Comparison of ENCODE assay signal across 23 cellular contexts in genomic region chr6:96931198-96931597, GRCh38. TPM values are rescaled to one million over a fixed set of nuclear protein-coding genes. Genes with fewer than 3 reads are reported as not detected.
A peak's percentile ranks its signal among the peaks of the same experiment; 100 is the strongest.
DNase-seq lines count a peak whose midpoint lies in the region; ATAC-seq, FAIRE-seq and TF ChIP-seq lines count a peak whose summit lies in the region.
"Had no signal": no experiment of that assay in that cellular context is flagged by ENCODE, and none has a peak within 500 bp of the region (broad histone marks: within the 10 kb centered on the region; RNA-seq: fewer than 3 reads in every experiment).

No MANE protein-coding gene starts in this region.

- no peaks in the 10 kb centered on the region for H3K27me3 ChIP-seq in GM23338 (ENCODE audit: insufficient read depth)
- H3K27me3 ChIP-seq in K562 (ENCODE audit: control insufficient read depth in 2 of 2, insufficient read depth in 2 of 2, low read length in 2 of 2) = no peaks in the 10 kb centered on the region
- H3K27me3 ChIP-seq in colonic mucosa = no peaks in the 10 kb centered on the region

- FAIRE-seq in K562 (lab: Jason Lieb, UNC) = no peak
- FAIRE-seq: A549, GM12891, GM18507, H1 had no signal

- no peaks in the 10 kb centered on the region for H3K9me3 ChIP-seq in K562 (replicated peaks; ENCODE audit: control insufficient read depth, insufficient read depth, low read depth, low read length)
- H3K9me3 ChIP-seq in colonic mucosa = no peaks in the 10 kb centered on the region
- H3K9me3 ChIP-seq: A549 had no signal

- H3K27ac ChIP-seq in GM23338 (ENCODE audit: low read depth) (no peak overlapping the region), K562 (ENCODE audit: extremely low read depth, low read depth, low read length) (no peak overlapping the region), substantia nigra (ENCODE audit: low read depth, low read length, poor library complexity, severe bottlenecking) (peak overlapping the region; percentile 69), colonic mucosa (no peak overlapping the region)
- H3K27ac ChIP-seq: A549 had no signal

- TF ChIP-seq CTCF in GM23338 (conservative IDR thresholded peaks at IDR 0.05; ENCODE audit: low read depth in 2 of 2) (no peak), K562 (IDR thresholded peaks at IDR 0.05 in 2 of 3, conservative IDR thresholded peaks at IDR 0.05 in 1 of 3; ENCODE audit: insufficient read depth in 2 of 3, low read depth in 1 of 3, low read length in 3 of 3) (no peak), colonic mucosa (IDR thresholded peaks at IDR 0.05) (no peak)

- intact Hi-C loops in K562 (cut with micrococcal nuclease) = no loop called here
- intact Hi-C loops in colonic mucosa (cut with DNase I) = no loop called here

- H3K9me2 ChIP-seq in GM23338 (ENCODE audit: insufficient read depth) = peaks cover 6% of the 10 kb centered on the region; the same call in 1 of the 2 replicates

- H3K36me3 ChIP-seq in GM23338 (ENCODE audit: insufficient read depth) (no peaks in the 10 kb centered on the region), K562 (ENCODE audit: control insufficient read depth, insufficient read depth, low read length) (no peaks in the 10 kb centered on the region), colonic mucosa (no peaks in the 10 kb centered on the region)

- no peaks in the 10 kb centered on the region for H3F3A ChIP-seq in GM23338 (replicated peaks; ENCODE audit: low read depth)

- no peak overlapping the region for H3K4me3 Mint-ChIP-seq in GM23338
- H3K4me3 Mint-ChIP-seq: CD4-positive, alpha-beta memory T cell; H9 had no signal

- H3K9me1 ChIP-seq in K562 (ENCODE audit: control insufficient read depth, insufficient read depth, low read length) = no peaks in the 10 kb centered on the region

- BruUV-seq in K562 (replicated peaks; lab: Mats Ljungman, UMichigan) = no TSS peak

- ATAC-seq in GM23338 (peak; percentile 66), K562 (no peak), GM18511 (IDR thresholded peaks at IDR 0.05; ENCODE audit: unreplicated experiment) (no peak)
- ATAC-seq: A549, HCT116 had no signal

- peaks cover 13% of the 10 kb centered on the region for H3K4me1 Mint-ChIP-seq in GM23338

- no peaks in the 10 kb centered on the region for H4K20me1 ChIP-seq in GM23338 (replicated peaks; ENCODE audit: insufficient read depth)
- no peaks in the 10 kb centered on the region for H4K20me1 ChIP-seq in K562 (replicated peaks; ENCODE audit: control insufficient read depth, insufficient read depth, low read length)

- H3K4me3 ChIP-seq in GM23338 (no peak overlapping the region), K562 (no peak overlapping the region), colonic mucosa (no peak overlapping the region)
- H3K4me3 ChIP-seq: A549 had no signal

- no peak overlapping the region; the same call in 1 of the 2 replicates for H3K27ac Mint-ChIP-seq in GM23338
- H3K27ac Mint-ChIP-seq: H9 had no signal

- H3K79me2 ChIP-seq in GM23338 (replicated peaks; ENCODE audit: insufficient read depth) = no peaks in the 10 kb centered on the region
- H3K79me2 ChIP-seq in K562 (ENCODE audit: control insufficient read depth, insufficient read depth, low read length) = no peaks in the 10 kb centered on the region

- 11% methylated on average over 2 of the region's 2 CpGs for WGBS in K562 (ENCODE audit: insufficient coverage, low coverage, missing lambda C conversion rate)

- POLR2A ChIA-PET in K562 (lab: Yijun Ruan, JAX) = no interaction called here

- H2AFZ ChIP-seq in GM23338 = no peak overlapping the region
- H2AFZ ChIP-seq in K562 (ENCODE audit: low read depth, low read length) = peak overlapping the region; percentile 40; the same call in 1 of the 2 replicates

- no peak overlapping the region for H3K4me2 ChIP-seq in GM23338
- H3K4me2 ChIP-seq in K562 (ENCODE audit: insufficient read depth, low read length) = no peak overlapping the region
- H3K4me2 ChIP-seq: A549 had no signal

- CTCF ChIA-PET in K562 (lab: Yijun Ruan, JAX; ENCODE audit: low intra/inter-chr PET ratio) = no interaction called here

- H3K27me3 Mint-ChIP-seq in GM23338 (ENCODE audit: insufficient read depth, low read depth, poor library complexity) = no peaks in the 10 kb centered on the region

- no peak for TF ChIP-seq POLR2A in K562 (conservative IDR thresholded peaks at IDR 0.05)

- H3K9ac ChIP-seq in K562 (ENCODE audit: insufficient read depth in 1 of 2, low read depth in 2 of 2, low read length in 2 of 2) (no peak overlapping the region), colonic mucosa (ENCODE audit: low read depth in 2 of 2, low read length in 2 of 2) (no peak overlapping the region)

- in situ Hi-C loops in K562 (cut with MboI) = no loop called here

- peaks cover 13% of the 10 kb centered on the region for H3K4me1 ChIP-seq in GM23338 (ENCODE audit: insufficient read depth)
- H3K4me1 ChIP-seq in K562 (replicated peaks in 1 of 2; ENCODE audit: control insufficient read depth in 2 of 2, insufficient read depth in 2 of 2, low read length in 2 of 2) = peaks cover 0 to 15% of the 10 kb centered on the region in 2 experiments; a peak in 4 of 5 replicates
- no peaks in the 10 kb centered on the region for H3K4me1 ChIP-seq in colonic mucosa
- H3K4me1 ChIP-seq: A549 had no signal

- no peak for TF ChIP-seq RAD21 in K562 (CRISPR knock-in tag; conservative IDR thresholded peaks at IDR 0.05 in 1 of 2, IDR thresholded peaks at IDR 0.05 in 1 of 2)

- H3K9me3 Mint-ChIP-seq in GM23338 = no peaks in the 10 kb centered on the region
- H3K9me3 Mint-ChIP-seq: H9 had no signal

- TF ChIP-seq EP300 in K562 (IDR thresholded peaks at IDR 0.05; ENCODE audit: low read length) = no peak

- DNase-seq in GM23338 (ENCODE audit: low spot score) = no peak
- DNase-seq in NCI-H69 (lab: John Stamatoyannopoulos, UW) = peak; percentile 38
- DNase-seq in K562 (ENCODE audit: extremely low read depth in 1 of 4, low spot score in 3 of 4) = no peak
- DNase-seq in substantia nigra (lab: John Stamatoyannopoulos, UW) = no peak
- no peak for DNase-seq in AG08395 (ENCODE audit: low spot score)
- no peak for DNase-seq in colonic mucosa
- DNase-seq: 8988T; ACHN; C1 segment of cervical spinal cord; Calu3; CD4-positive, alpha-beta memory T cell; COR-L47; DMS53; DMS79 treated with DMSO at 0.1 percent for 48 hours; GF-D8; H9 had no signal

- H3K36me3 Mint-ChIP-seq in GM23338 (ENCODE audit: low read depth) = no peaks in the 10 kb centered on the region

TF ChIP-seq in GM23338, 12 proteins besides CTCF, POLR2A, EP300 and RAD21 (continues in another document):
- TF ChIP-seq JUNB (IDR thresholded peaks at IDR 0.05; ENCODE audit: unreplicated experiment) = no peak

TF ChIP-seq in K562, 482 proteins besides CTCF, POLR2A, EP300 and RAD21 (continues in another document):
- TF ChIP-seq CBFA2T3 (IDR thresholded peaks at IDR 0.05) = no peak
- TF ChIP-seq MTA2 (IDR thresholded peaks at IDR 0.05; ENCODE audit: low read depth) = no peak

RNA-seq across cellular contexts. Expression of gene KLHL32, which starts 6.7 kb away (rescaled TPM):
- total RNA-seq in GM23338 (2014; rRNA removed; shearing (Covaris generic)) = 0.45 and 1.0 TPM in 2 replicates
- polyA plus RNA-seq in GM23338 (2016; fragmentation: Nextera tagmentation; extraction: Ambion mirVana) = 0.23 and 0.39 TPM in 2 replicates
- total RNA-seq in K562 (2011; cell fraction: chromatin; rRNA removed; ENCODE audit: low replicate concordance) = 1.7 and 2.6 TPM in 2 replicates
- 0.92 and 1.0 TPM in 2 replicates for total RNA-seq in K562 (2011; cell fraction: nucleolus; rRNA removed)
- 1.8 and 2.4 TPM in 2 replicates for total RNA-seq in K562 (2011; cell fraction: nucleoplasm; rRNA removed)
- 0.59 and 0.86 TPM in 2 replicates for total RNA-seq in K562 (2014; rRNA removed)
- 0.57 and 0.58 TPM in 2 replicates for total RNA-seq in K562 (2014; rRNA removed; fragmentation: Illumina TruSeq; extraction: Trizol)
- 0.34 and 0.58 TPM in 2 replicates for total RNA-seq in K562 (2015; rRNA removed; fragmentation: Illumina TruSeq; extraction: Trizol)
- total RNA-seq in K562 (2021) = 0.55 and 0.81 TPM in 2 replicates
- 0.60 and 1.5 TPM in 2 replicates for polyA plus RNA-seq in K562 (2011; rRNA removed)
- polyA plus RNA-seq in K562 (2011; cell fraction: cytosol; rRNA removed) = 0.78 and 1.3 TPM in 2 replicates
- polyA plus RNA-seq in K562 (2011; cell fraction: nucleus; rRNA removed) = 1.1 and 1.6 TPM in 2 replicates
- 0.40 and 0.62 TPM in 2 replicates for polyA plus RNA-seq in K562 (2012)
- 0.39 and 0.49 TPM in 2 replicates for polyA plus RNA-seq in K562 (2014; fragmentation: Illumina TruSeq; extraction: Trizol)
- under 1 TPM; 0.53 to 0.69 TPM for polyA plus RNA-seq in K562 (2014; fragmentation: Nextera tagmentation; extraction: Ambion mirVana)
- 0.25 and 1.3 TPM in 2 replicates for polyA plus RNA-seq in K562 (2014; rRNA removed)
- polyA minus RNA-seq in K562 (2011; rRNA and poly(A)+ RNA removed) = 2.0 and 2.2 TPM in 2 replicates
- 0.48 TPM in 1 of 2 replicates, not detected in the other for polyA minus RNA-seq in K562 (2011; cell fraction: cytosol; rRNA and poly(A)+ RNA removed)
- 2.2 and 5.2 TPM in 2 replicates for polyA minus RNA-seq in K562 (2011; cell fraction: nucleus; rRNA and poly(A)+ RNA removed)
- 1 to 10 TPM; 1.2 to 1.7 TPM for total RNA-seq in colonic mucosa
- total RNA-seq: G401 had no signal

RNA-seq across cellular contexts. Expression of gene NDUFAF4, which starts 33.5 kb away (rescaled TPM):
- 35.1 and 59.8 TPM in 2 replicates for total RNA-seq in GM23338 (2014; rRNA removed; shearing (Covaris generic))
- 205 and 233 TPM in 2 replicates for polyA plus RNA-seq in GM23338 (2016; fragmentation: Nextera tagmentation; extraction: Ambion mirVana)
- 7.0 and 13.0 TPM in 2 replicates for total RNA-seq in K562 (2011; cell fraction: chromatin; rRNA removed; ENCODE audit: low replicate concordance)
- total RNA-seq in K562 (2011; cell fraction: nucleolus; rRNA removed) = 5.3 and 5.7 TPM in 2 replicates
- total RNA-seq in K562 (2011; cell fraction: nucleoplasm; rRNA removed) = 8.4 and 12.9 TPM in 2 replicates
- 45.0 and 54.0 TPM in 2 replicates for total RNA-seq in K562 (2014; rRNA removed)
- total RNA-seq in K562 (2014; rRNA removed; fragmentation: Illumina TruSeq; extraction: Trizol) = 151 and 180 TPM in 2 replicates
- total RNA-seq in K562 (2015; rRNA removed; fragmentation: Illumina TruSeq; extraction: Trizol) = 100 and 111 TPM in 2 replicates
- 127 and 142 TPM in 2 replicates for total RNA-seq in K562 (2021)
- polyA plus RNA-seq in K562 (2011; rRNA removed) = 146 and 171 TPM in 2 replicates
- 16.7 and 34.7 TPM in 2 replicates for polyA plus RNA-seq in K562 (2011; cell fraction: cytosol; rRNA removed)
- 11.1 and 19.6 TPM in 2 replicates for polyA plus RNA-seq in K562 (2011; cell fraction: nucleus; rRNA removed)
- polyA plus RNA-seq in K562 (2012) = 77.0 and 108 TPM in 2 replicates
- 106 and 136 TPM in 2 replicates for polyA plus RNA-seq in K562 (2014; fragmentation: Illumina TruSeq; extraction: Trizol)
- 100 to 1,000 TPM; 361 to 418 TPM for polyA plus RNA-seq in K562 (2014; fragmentation: Nextera tagmentation; extraction: Ambion mirVana)
- polyA plus RNA-seq in K562 (2014; rRNA removed) = 115 and 117 TPM in 2 replicates
- polyA minus RNA-seq in K562 (2011; rRNA and poly(A)+ RNA removed) = 37.5 and 40.5 TPM in 2 replicates
- polyA minus RNA-seq in K562 (2011; cell fraction: cytosol; rRNA and poly(A)+ RNA removed) = 36.0 and 36.3 TPM in 2 replicates
- 6.6 and 15.2 TPM in 2 replicates for polyA minus RNA-seq in K562 (2011; cell fraction: nucleus; rRNA and poly(A)+ RNA removed)
- total RNA-seq in colonic mucosa = 10 to 100 TPM; 35.3 to 48.2 TPM
